Comparison of ENCODE assay signal across 13 cellular contexts in genomic region chr4:47071863-47072441, GRCh38. TPM values are rescaled to one million over a fixed set of nuclear protein-coding genes. Genes with fewer than 3 reads are reported as not detected.
DNase-seq lines count a peak whose midpoint lies in the region; ATAC-seq and TF ChIP-seq lines count a peak whose summit lies in the region.
"Had no signal": no experiment of that assay in that cellular context is flagged by ENCODE, and none has a peak within 500 bp of the region (broad histone marks: within the 10 kb centered on the region; RNA-seq: fewer than 3 reads in every experiment).

No MANE protein-coding gene starts in this region.

- no peaks in the 10 kb centered on the region for H3K27me3 ChIP-seq in RWPE2 (ENCODE audit: insufficient read depth, poor library complexity, severe bottlenecking)

- H3K36me3 ChIP-seq in RWPE2 (ENCODE audit: low read depth), result no peaks in the 10 kb centered on the region

- POLR2A ChIA-PET in activated CD8-positive, alpha-beta T cell treated with anti-CD3 and anti-CD28 coated beads for 36 hours (lab: Charles Lee), result no interaction called here
- POLR2A ChIA-PET in activated CD8-positive, alpha-beta T cell treated with anti-CD3 and anti-CD28 coated beads, Interleukin-2, amount 10 ng/mL, durations not matched to agents 7 days and 5 days (lab: Charles Lee), result no interaction called here

- no peak for DNase-seq in activated CD8-positive, alpha-beta T cell treated with anti-CD3 and anti-CD28 coated beads for 36 hours
- no peak for DNase-seq in activated CD8-positive, alpha-beta T cell treated with anti-CD3 and anti-CD28 coated beads, Interleukin-2, amount 10 ng/mL, durations not matched to agents 7 days and 5 days
- DNase-seq in RWPE2 (ENCODE audit: low spot score) (no peak), fibroblast of mammary gland (ENCODE audit: low read depth) (peak; percentile 53), stromal cell of bone marrow (ENCODE audit: low read depth) (peak; percentile 54), NCI-H774 (lab: John Stamatoyannopoulos, UW) (no peak), DMS153 treated with DMSO at 0.1 percent for 48 hours (lab: John Stamatoyannopoulos, UW; ENCODE audit: unreplicated experiment) (no peak)
- DNase-seq: NCI-H2227 treated with DMSO at 0.1 percent for 48 hours, RPMI8226 had no signal

- H3K9me3 Mint-ChIP-seq in activated CD8-positive, alpha-beta T cell treated with anti-CD3 and anti-CD28 coated beads for 36 hours, result no peaks in the 10 kb centered on the region
- no peaks in the 10 kb centered on the region for H3K9me3 Mint-ChIP-seq in activated CD8-positive, alpha-beta T cell treated with anti-CD3 and anti-CD28 coated beads, Interleukin-2, amount 10 ng/mL, durations not matched to agents 7 days and 5 days (ENCODE audit: insufficient read depth)
- H3K9me3 Mint-ChIP-seq: mesothelial cell of epicardium had no signal

- intact Hi-C loops in activated CD8-positive, alpha-beta T cell treated with anti-CD3 and anti-CD28 coated beads for 36 hours (cut with micrococcal nuclease), result no loop called here

- H3K27me3 Mint-ChIP-seq in activated CD8-positive, alpha-beta T cell treated with anti-CD3 and anti-CD28 coated beads for 36 hours, result peaks cover 4% of the 10 kb centered on the region
- no peaks in the 10 kb centered on the region for H3K27me3 Mint-ChIP-seq in activated CD8-positive, alpha-beta T cell treated with anti-CD3 and anti-CD28 coated beads, Interleukin-2, amount 10 ng/mL, durations not matched to agents 7 days and 5 days (ENCODE audit: low read depth)

- H3K36me3 Mint-ChIP-seq in activated CD8-positive, alpha-beta T cell treated with anti-CD3 and anti-CD28 coated beads for 36 hours (ENCODE audit: low read depth), result no peaks in the 10 kb centered on the region
- no peaks in the 10 kb centered on the region for H3K36me3 Mint-ChIP-seq in activated CD8-positive, alpha-beta T cell treated with anti-CD3 and anti-CD28 coated beads, Interleukin-2, amount 10 ng/mL, durations not matched to agents 7 days and 5 days (ENCODE audit: low read depth)
- H3K36me3 Mint-ChIP-seq: mesothelial cell of epicardium had no signal

- H3K4me1 Mint-ChIP-seq in activated CD8-positive, alpha-beta T cell treated with anti-CD3 and anti-CD28 coated beads for 36 hours (ENCODE audit: low read depth), result no peaks in the 10 kb centered on the region
- H3K4me1 Mint-ChIP-seq in activated CD8-positive, alpha-beta T cell treated with anti-CD3 and anti-CD28 coated beads, Interleukin-2, amount 10 ng/mL, durations not matched to agents 7 days and 5 days (ENCODE audit: low read depth), result no peaks in the 10 kb centered on the region
- H3K4me1 Mint-ChIP-seq: mesothelial cell of epicardium had no signal

- H3K4me3 ChIP-seq in RWPE2 (ENCODE audit: severe bottlenecking), result no peak overlapping the region
- H3K4me3 ChIP-seq in fibroblast of mammary gland (ENCODE audit: control insufficient read depth, low read depth, low read length), result no peak overlapping the region

- CTCF ChIA-PET in activated CD8-positive, alpha-beta T cell treated with anti-CD3 and anti-CD28 coated beads for 36 hours (lab: Charles Lee), result no interaction called here
- CTCF ChIA-PET in activated CD8-positive, alpha-beta T cell treated with anti-CD3 and anti-CD28 coated beads, Interleukin-2, amount 10 ng/mL, durations not matched to agents 7 days and 5 days (lab: Charles Lee), result no interaction called here

- H3K4me3 Mint-ChIP-seq in activated CD8-positive, alpha-beta T cell treated with anti-CD3 and anti-CD28 coated beads for 36 hours, result no peak overlapping the region
- no peak overlapping the region for H3K4me3 Mint-ChIP-seq in activated CD8-positive, alpha-beta T cell treated with anti-CD3 and anti-CD28 coated beads, Interleukin-2, amount 10 ng/mL, durations not matched to agents 7 days and 5 days
- H3K4me3 Mint-ChIP-seq: mesothelial cell of epicardium had no signal

- H3K4me1 ChIP-seq in RWPE2 (ENCODE audit: insufficient read depth, poor library complexity, severe bottlenecking), result peaks cover 30% of the 10 kb centered on the region

- H3K27ac Mint-ChIP-seq in activated CD8-positive, alpha-beta T cell treated with anti-CD3 and anti-CD28 coated beads for 36 hours, result no peak overlapping the region
- H3K27ac Mint-ChIP-seq in activated CD8-positive, alpha-beta T cell treated with anti-CD3 and anti-CD28 coated beads, Interleukin-2, amount 10 ng/mL, durations not matched to agents 7 days and 5 days, result no peak overlapping the region
- H3K27ac Mint-ChIP-seq: mesothelial cell of epicardium had no signal

- H3K9me3 ChIP-seq in RWPE2 (ENCODE audit: severe bottlenecking), result no peaks in the 10 kb centered on the region

- ATAC-seq in activated CD8-positive, alpha-beta T cell treated with anti-CD3 and anti-CD28 coated beads for 36 hours, result peak; percentile 30
- ATAC-seq in activated CD8-positive, alpha-beta T cell treated with anti-CD3 and anti-CD28 coated beads, Interleukin-2, amount 10 ng/mL, durations not matched to agents 7 days and 5 days, result no peak
- ATAC-seq in RWPE2 (ENCODE audit: low read depth) (peak; percentile 46), GM18520 (IDR thresholded peaks at IDR 0.05; ENCODE audit: unreplicated experiment) (no peak)

- no peak for TF ChIP-seq CTCF in activated CD8-positive, alpha-beta T cell treated with anti-CD3 and anti-CD28 coated beads for 36 hours (IDR thresholded peaks at IDR 0.05)
- TF ChIP-seq CTCF in RWPE2 (IDR thresholded peaks at IDR 0.05; ENCODE audit: poor library complexity, severe bottlenecking) (no peak), fibroblast of mammary gland (conservative IDR thresholded peaks at IDR 0.05; ENCODE audit: control insufficient read depth, insufficient read depth, low read depth, low read length) (no peak)

- peak overlapping the region; percentile 53 for H3K27ac ChIP-seq in RWPE2 (ENCODE audit: poor library complexity, severe bottlenecking)
- H3K27ac ChIP-seq: HL-60 had no signal

RNA-seq across cellular contexts. Expression of gene GABRB1, which starts 40.6 kb away (rescaled TPM):
- total RNA-seq in activated CD8-positive, alpha-beta T cell treated with anti-CD3 and anti-CD28 coated beads for 36 hours, result not detected
- not detected for total RNA-seq in activated CD8-positive, alpha-beta T cell treated with anti-CD3 and anti-CD28 coated beads, Interleukin-2, amount 10 ng/mL, durations not matched to agents 7 days and 5 days
- total RNA-seq: mesothelial cell of epicardium, posterior vena cava had no signal

Comparison
In these comparisons a context has a peak if more than half of its experiments do, and no peak if none do; other contexts are left out.
1. ATAC-seq: peak in activated CD8-positive, alpha-beta T cell treated with anti-CD3 and anti-CD28 coated beads for 36 hours (single experiment) and RWPE2 (single experiment); none in activated CD8-positive, alpha-beta T cell treated with anti-CD3 and anti-CD28 coated beads, Interleukin-2, amount 10 ng/mL, durations not matched to agents 7 days and 5 days (single experiment) and GM18520 (single experiment).
2. DNase-seq: peak in fibroblast of mammary gland (single experiment) and stromal cell of bone marrow (single experiment); none in activated CD8-positive, alpha-beta T cell treated with anti-CD3 and anti-CD28 coated beads for 36 hours (single experiment), activated CD8-positive, alpha-beta T cell treated with anti-CD3 and anti-CD28 coated beads, Interleukin-2, amount 10 ng/mL, durations not matched to agents 7 days and 5 days (single experiment), RWPE2 (single experiment), NCI-H774 (single experiment) and DMS153 treated with DMSO at 0.1 percent for 48 hours (single experiment).